ENCODE assay signal across 1 cellular context in genomic region chr22:39319284-39320170, GRCh38.
A peak's percentile ranks its signal among the peaks of the same experiment; 100 is the strongest.
TF ChIP-seq lines count a peak whose summit lies in the region.

Gene RPL3, minus strand, starts transcription at chr22:39319623. Its CDS starts 26 bp downstream, at chr22:39319597.

TF ChIP-seq in K562, 482 proteins besides CTCF, POLR2A, EP300 and RAD21 (continued from another document and continues in another):
- TF ChIP-seq MITF (IDR thresholded peaks at IDR 0.05) (no peak), MEF2D (tag; conservative IDR thresholded peaks at IDR 0.05; ENCODE audit: low read depth) (no peak), RBM15 (IDR thresholded peaks at IDR 0.05; ENCODE audit: insufficient read depth, low read length) (0 out of 2 replicates have a peak, but pooled peaks have one; percentile 83), LCOR (CRISPR knock-in tag; IDR thresholded peaks at IDR 0.05) (peak; percentile 87), ZNF24 (IDR thresholded peaks at IDR 0.05) (0 out of 2 replicates have a peak, but pooled peaks have one; percentile 40), HCFC1 (IDR thresholded peaks at IDR 0.05; ENCODE audit: low read depth, low read length) (peak; percentile 65; the same call in 1 of the 2 replicates), FOXJ3 (CRISPR knock-in tag; IDR thresholded peaks at IDR 0.05) (no peak), ZBTB40 (IDR thresholded peaks at IDR 0.05) (peak; percentile 79), ZBTB40 (CRISPR knock-in tag; IDR thresholded peaks at IDR 0.05) (no peak), HNRNPLL (IDR thresholded peaks at IDR 0.05; ENCODE audit: low read depth, low read length, poor library complexity, severe bottlenecking) (peak; percentile 96), TAF9B (IDR thresholded peaks at IDR 0.05; ENCODE audit: partially characterized antibody) (peak; percentile 97), ZNF589 (CRISPR knock-in tag; IDR thresholded peaks at IDR 0.05; ENCODE audit: low read depth) (0 out of 2 replicates have a peak, but pooled peaks have one; percentile 13), ZNF124 (CRISPR knock-in tag; IDR thresholded peaks at IDR 0.05) (no peak), KDM4B (IDR thresholded peaks at IDR 0.05; ENCODE audit: borderline replicate concordance in 2 of 2, low read depth in 1 of 2) (no peak), RBBP5 (IDR thresholded peaks at IDR 0.05; ENCODE audit: borderline replicate concordance, insufficient read depth, low read length, poor library complexity, severe bottlenecking) (peak; percentile 93), NR2C1 (IDR thresholded peaks at IDR 0.05) (no peak), NR2C1 (tag; IDR thresholded peaks at IDR 0.05) (peak; percentile 39; the same call in 1 of the 2 replicates), C11orf30 (IDR thresholded peaks at IDR 0.05; ENCODE audit: low read depth) (peak; percentile 32), HMBOX1 (IDR thresholded peaks at IDR 0.05) (no peak), GTF2B (IDR thresholded peaks at IDR 0.05; ENCODE audit: extremely low read depth, insufficient read length) (peak; percentile 86), ZFP36 (IDR thresholded peaks at IDR 0.05; ENCODE audit: low read depth, low read length, partially characterized antibody) (peak; percentile 15), ARID2 (IDR thresholded peaks at IDR 0.05) (0 out of 2 replicates have a peak, but pooled peaks have one; percentile 29), YBX1 (IDR thresholded peaks at IDR 0.05) (no peak), BRD9 (IDR thresholded peaks at IDR 0.05; ENCODE audit: low read depth, partially characterized antibody) (peak; percentile 81), MAFF (IDR thresholded peaks at IDR 0.05; ENCODE audit: low read length) (no peak), FOXA1 (IDR thresholded peaks at IDR 0.05; ENCODE audit: borderline replicate concordance) (no peak), PRMT5 (CRISPR knock-in tag; IDR thresholded peaks at IDR 0.05) (no peak), POLR2H (tag; IDR thresholded peaks at IDR 0.05; ENCODE audit: low read depth) (peak; percentile 98), ZBTB7A (IDR thresholded peaks at IDR 0.05; ENCODE audit: borderline replicate concordance, control insufficient read depth, low read depth, low read length) (peak; percentile 95), SETDB1 (IDR thresholded peaks at IDR 0.05; ENCODE audit: low read length) (no peak), NCOA4 (IDR thresholded peaks at IDR 0.05; ENCODE audit: partially characterized antibody) (peak; percentile 21), TBP (optimal IDR thresholded peaks at IDR 0.05; ENCODE audit: low read depth, low read length) (no peak), ZNF217 (CRISPR knock-in tag; IDR thresholded peaks at IDR 0.05) (no peak), ZC3H4 (CRISPR knock-in tag; IDR thresholded peaks at IDR 0.05; ENCODE audit: borderline replicate concordance) (0 out of 2 replicates have a peak, but pooled peaks have one; percentile 24), PTBP1 (IDR thresholded peaks at IDR 0.05; ENCODE audit: low read depth, low read length) (no peak)
- TF ChIP-seq, protein P1, sequence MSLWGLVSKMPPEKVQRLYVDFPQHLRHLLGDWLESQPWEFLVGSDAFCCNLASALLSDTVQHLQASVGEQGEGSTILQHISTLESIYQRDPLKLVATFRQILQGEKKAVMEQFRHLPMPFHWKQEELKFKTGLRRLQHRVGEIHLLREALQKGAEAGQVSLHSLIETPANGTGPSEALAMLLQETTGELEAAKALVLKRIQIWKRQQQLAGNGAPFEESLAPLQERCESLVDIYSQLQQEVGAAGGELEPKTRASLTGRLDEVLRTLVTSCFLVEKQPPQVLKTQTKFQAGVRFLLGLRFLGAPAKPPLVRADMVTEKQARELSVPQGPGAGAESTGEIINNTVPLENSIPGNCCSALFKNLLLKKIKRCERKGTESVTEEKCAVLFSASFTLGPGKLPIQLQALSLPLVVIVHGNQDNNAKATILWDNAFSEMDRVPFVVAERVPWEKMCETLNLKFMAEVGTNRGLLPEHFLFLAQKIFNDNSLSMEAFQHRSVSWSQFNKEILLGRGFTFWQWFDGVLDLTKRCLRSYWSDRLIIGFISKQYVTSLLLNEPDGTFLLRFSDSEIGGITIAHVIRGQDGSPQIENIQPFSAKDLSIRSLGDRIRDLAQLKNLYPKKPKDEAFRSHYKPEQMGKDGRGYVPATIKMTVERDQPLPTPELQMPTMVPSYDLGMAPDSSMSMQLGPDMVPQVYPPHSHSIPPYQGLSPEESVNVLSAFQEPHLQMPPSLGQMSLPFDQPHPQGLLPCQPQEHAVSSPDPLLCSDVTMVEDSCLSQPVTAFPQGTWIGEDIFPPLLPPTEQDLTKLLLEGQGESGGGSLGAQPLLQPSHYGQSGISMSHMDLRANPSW (CRISPR knock-in tag; IDR thresholded peaks at IDR 0.05) = no peak
- TF ChIP-seq, protein P2, sequence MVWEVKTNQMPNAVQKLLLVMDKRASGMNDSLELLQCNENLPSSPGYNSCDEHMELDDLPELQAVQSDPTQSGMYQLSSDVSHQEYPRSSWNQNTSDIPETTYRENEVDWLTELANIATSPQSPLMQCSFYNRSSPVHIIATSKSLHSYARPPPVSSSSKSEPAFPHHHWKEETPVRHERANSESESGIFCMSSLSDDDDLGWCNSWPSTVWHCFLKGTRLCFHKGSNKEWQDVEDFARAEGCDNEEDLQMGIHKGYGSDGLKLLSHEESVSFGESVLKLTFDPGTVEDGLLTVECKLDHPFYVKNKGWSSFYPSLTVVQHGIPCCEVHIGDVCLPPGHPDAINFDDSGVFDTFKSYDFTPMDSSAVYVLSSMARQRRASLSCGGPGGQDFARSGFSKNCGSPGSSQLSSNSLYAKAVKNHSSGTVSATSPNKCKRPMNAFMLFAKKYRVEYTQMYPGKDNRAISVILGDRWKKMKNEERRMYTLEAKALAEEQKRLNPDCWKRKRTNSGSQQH (CRISPR knock-in tag; IDR thresholded peaks at IDR 0.05) = no peak
- TF ChIP-seq, protein P3, sequence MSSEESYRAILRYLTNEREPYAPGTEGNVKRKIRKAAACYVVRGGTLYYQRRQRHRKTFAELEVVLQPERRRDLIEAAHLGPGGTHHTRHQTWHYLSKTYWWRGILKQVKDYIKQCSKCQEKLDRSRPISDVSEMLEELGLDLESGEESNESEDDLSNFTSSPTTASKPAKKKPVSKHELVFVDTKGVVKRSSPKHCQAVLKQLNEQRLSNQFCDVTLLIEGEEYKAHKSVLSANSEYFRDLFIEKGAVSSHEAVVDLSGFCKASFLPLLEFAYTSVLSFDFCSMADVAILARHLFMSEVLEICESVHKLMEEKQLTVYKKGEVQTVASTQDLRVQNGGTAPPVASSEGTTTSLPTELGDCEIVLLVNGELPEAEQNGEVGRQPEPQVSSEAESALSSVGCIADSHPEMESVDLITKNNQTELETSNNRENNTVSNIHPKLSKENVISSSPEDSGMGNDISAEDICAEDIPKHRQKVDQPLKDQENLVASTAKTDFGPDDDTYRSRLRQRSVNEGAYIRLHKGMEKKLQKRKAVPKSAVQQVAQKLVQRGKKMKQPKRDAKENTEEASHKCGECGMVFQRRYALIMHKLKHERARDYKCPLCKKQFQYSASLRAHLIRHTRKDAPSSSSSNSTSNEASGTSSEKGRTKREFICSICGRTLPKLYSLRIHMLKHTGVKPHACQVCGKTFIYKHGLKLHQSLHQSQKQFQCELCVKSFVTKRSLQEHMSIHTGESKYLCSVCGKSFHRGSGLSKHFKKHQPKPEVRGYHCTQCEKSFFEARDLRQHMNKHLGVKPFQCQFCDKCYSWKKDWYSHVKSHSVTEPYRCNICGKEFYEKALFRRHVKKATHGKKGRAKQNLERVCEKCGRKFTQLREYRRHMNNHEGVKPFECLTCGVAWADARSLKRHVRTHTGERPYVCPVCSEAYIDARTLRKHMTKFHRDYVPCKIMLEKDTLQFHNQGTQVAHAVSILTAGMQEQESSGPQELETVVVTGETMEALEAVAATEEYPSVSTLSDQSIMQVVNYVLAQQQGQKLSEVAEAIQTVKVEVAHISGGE (CRISPR knock-in tag; IDR thresholded peaks at IDR 0.05) = peak in 1 of 3 experiments; percentile 77; a peak in 2 of 6 replicates
- TF ChIP-seq, protein P4, sequence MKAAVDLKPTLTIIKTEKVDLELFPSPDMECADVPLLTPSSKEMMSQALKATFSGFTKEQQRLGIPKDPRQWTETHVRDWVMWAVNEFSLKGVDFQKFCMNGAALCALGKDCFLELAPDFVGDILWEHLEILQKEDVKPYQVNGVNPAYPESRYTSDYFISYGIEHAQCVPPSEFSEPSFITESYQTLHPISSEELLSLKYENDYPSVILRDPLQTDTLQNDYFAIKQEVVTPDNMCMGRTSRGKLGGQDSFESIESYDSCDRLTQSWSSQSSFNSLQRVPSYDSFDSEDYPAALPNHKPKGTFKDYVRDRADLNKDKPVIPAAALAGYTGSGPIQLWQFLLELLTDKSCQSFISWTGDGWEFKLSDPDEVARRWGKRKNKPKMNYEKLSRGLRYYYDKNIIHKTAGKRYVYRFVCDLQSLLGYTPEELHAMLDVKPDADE (conservative IDR thresholded peaks at IDR 0.05; ENCODE audit: control insufficient read depth, low read depth, low read length) = peak; percentile 71; the same call in 1 of the 2 replicates
